In genomic region chr10:86693721-86694369, GRCh38 we compare ENCODE assay signal across 9 cellular contexts. TPM values are rescaled to one million over a fixed set of nuclear protein-coding genes. Genes with fewer than 3 reads are reported as not detected.
DNase-seq lines count a peak whose midpoint lies in the region; ATAC-seq, FAIRE-seq and TF ChIP-seq lines count a peak whose summit lies in the region.
"Had no signal": no experiment of that assay in that cellular context is flagged by ENCODE, and none has a peak within 500 bp of the region (broad histone marks: within the 10 kb centered on the region; RNA-seq: fewer than 3 reads in every experiment).

No MANE protein-coding gene starts in this region.

- no peak overlapping the region for H3K14ac ChIP-seq in H9 (ENCODE audit: insufficient read depth, low read length)

- H2BK15ac ChIP-seq in H9 (ENCODE audit: low read depth, low read length): no peak overlapping the region

- no peak overlapping the region for H4K91ac ChIP-seq in H9 (ENCODE audit: insufficient read length, low read depth, low read length)

- no peaks in the 10 kb centered on the region for H3K36me3 Mint-ChIP-seq in H9 (ENCODE audit: insufficient read depth in 1 of 3, low read depth in 3 of 3)

- TF ChIP-seq RAD21 in SK-N-SH (IDR thresholded peaks at IDR 0.05; ENCODE audit: low read length) (peak; percentile 64), HepG2 (CRISPR knock-in tag; IDR thresholded peaks at IDR 0.05) (peak; percentile 50; the same call in 1 of the 2 replicates)

- H4K8ac ChIP-seq in H9 (replicated peaks; ENCODE audit: insufficient read length, low read depth, low read length): no peak overlapping the region

- in situ Hi-C loops in brain microvascular endothelial cell (cut with HindIII; ENCODE audit: low pct_ligation_motif_present, low sequenced_read_pairs) (no loop called here), HepG2 (cut with HindIII; ENCODE audit: extremely low pct_ligation_motif_present, low pct_unique_long_range_greater_than_20kb) (no loop called here)

- peaks cover 7% of the 10 kb centered on the region for H3K27me3 Mint-ChIP-seq in H9 (ENCODE audit: low read depth)

- FAIRE-seq in HepG2 (lab: Jason Lieb, UNC): peak; percentile 28

- no TSS peak for BruUV-seq in HepG2 (replicated peaks; lab: Mats Ljungman, UMichigan)

- H3K27ac ChIP-seq in C4-2B: no peak overlapping the region
- H3K27ac ChIP-seq in H9 (ENCODE audit: insufficient read length, low read depth, low read length): no peak overlapping the region
- no peak overlapping the region for H3K27ac ChIP-seq in SK-N-SH (ENCODE audit: low read depth in 2 of 2, low read length in 1 of 2)
- no peak overlapping the region for H3K27ac ChIP-seq in brain microvascular endothelial cell
- no peak overlapping the region for H3K27ac ChIP-seq in HepG2 (ENCODE audit: extremely low read length, insufficient read depth, low read length)
- H3K27ac ChIP-seq in tibial nerve: no peak overlapping the region
- H3K27ac ChIP-seq: HL-60 had no signal

- H2AK5ac ChIP-seq in H9 (ENCODE audit: insufficient read length, low read length): no peak overlapping the region

- no peaks in the 10 kb centered on the region for H3K23me2 ChIP-seq in H9 (ENCODE audit: insufficient read length, low read depth, low read length, poor library complexity, severe bottlenecking)

- no peak overlapping the region for H3K4me3 Mint-ChIP-seq in H9

- H2AFZ ChIP-seq in H9 (ENCODE audit: low read length): no peak overlapping the region
- H2AFZ ChIP-seq in SK-N-SH (ENCODE audit: low read depth): no peak overlapping the region
- H2AFZ ChIP-seq in HepG2 (ENCODE audit: low read length): no peak overlapping the region

- no peak overlapping the region for H2BK120ac ChIP-seq in H9 (ENCODE audit: low read depth, low read length, poor library complexity, severe bottlenecking)

- peak; percentile 67 for ATAC-seq in HepG2

- H3K9ac ChIP-seq in H9 (ENCODE audit: extremely low read depth, insufficient read length, low read length) (no peak overlapping the region), SK-N-SH (no peak overlapping the region), HepG2 (ENCODE audit: insufficient read depth, low read depth, low read length) (no peak overlapping the region)

- H3K4me2 ChIP-seq in H9 (ENCODE audit: insufficient read depth, insufficient read length, low read length) (no peak overlapping the region), SK-N-SH (no peak overlapping the region), HepG2 (ENCODE audit: low read depth, low read length) (no peak overlapping the region)

- no peaks in the 10 kb centered on the region for H3K79me1 ChIP-seq in H9 (ENCODE audit: insufficient read depth, low read depth, low read length, poor library complexity, severe bottlenecking)

- H2BK20ac ChIP-seq in H9 (ENCODE audit: low read depth, low read length, poor library complexity, severe bottlenecking): no peak overlapping the region

- TF ChIP-seq POLR2A in HepG2 (IDR thresholded peaks at IDR 0.05; ENCODE audit: insufficient read depth in 1 of 2, low read depth in 2 of 2, low read length in 2 of 2): no peak
- TF ChIP-seq POLR2A in tibial nerve (IDR thresholded peaks at IDR 0.05): no peak

- no peak overlapping the region for H4K5ac ChIP-seq in H9 (ENCODE audit: insufficient read length, low read depth, low read length)

- H3K23ac ChIP-seq in H9 (ENCODE audit: insufficient read length, low read depth, low read length): no peak overlapping the region

- H3K36me3 ChIP-seq in SK-N-SH (replicated peaks in 1 of 2; ENCODE audit: control insufficient read depth in 1 of 2, insufficient read depth in 2 of 2, low read length in 1 of 2) (no peaks in the 10 kb centered on the region), brain microvascular endothelial cell (replicated peaks) (no peaks in the 10 kb centered on the region), HepG2 (replicated peaks in 1 of 2; ENCODE audit: control insufficient read depth in 1 of 2, insufficient read depth in 2 of 2, low read length in 2 of 2) (no peaks in the 10 kb centered on the region), tibial nerve (no peaks in the 10 kb centered on the region)

- H3K79me2 ChIP-seq in H9 (ENCODE audit: insufficient read depth, low read length) (no peaks in the 10 kb centered on the region), SK-N-SH (ENCODE audit: insufficient read depth) (no peaks in the 10 kb centered on the region), HepG2 (ENCODE audit: insufficient read depth, low read length) (no peaks in the 10 kb centered on the region)

- H3K4me3 ChIP-seq in SK-N-SH (ENCODE audit: low read depth in 2 of 2, low read length in 1 of 2) (no peak overlapping the region), brain microvascular endothelial cell (ENCODE audit: low read depth, low read length) (no peak overlapping the region), HepG2 (replicated peaks in 1 of 3; ENCODE audit: insufficient read depth in 1 of 3, low read depth in 2 of 3, low read length in 3 of 3) (no peak overlapping the region), tibial nerve (no peak overlapping the region)

- H3K9me3 Mint-ChIP-seq in H9: no peaks in the 10 kb centered on the region

- TF ChIP-seq EP300 in SK-N-SH (IDR thresholded peaks at IDR 0.05; ENCODE audit: borderline replicate concordance in 1 of 2, low read depth in 1 of 2, low read length in 1 of 2) (no peak), HepG2 (IDR thresholded peaks at IDR 0.05; ENCODE audit: low read depth in 2 of 2, low read length in 2 of 2) (no peak), HepG2 (CRISPR knock-in tag; IDR thresholded peaks at IDR 0.05; ENCODE audit: borderline replicate concordance) (no peak), tibial nerve (IDR thresholded peaks at IDR 0.05) (no peak)

- H3K27me3 ChIP-seq in H9 (ENCODE audit: insufficient read depth, low read length) (no peaks in the 10 kb centered on the region), SK-N-SH (ENCODE audit: insufficient read depth) (no peaks in the 10 kb centered on the region), brain microvascular endothelial cell (replicated peaks) (no peaks in the 10 kb centered on the region), HepG2 (ENCODE audit: control insufficient read depth in 1 of 2, insufficient read depth in 2 of 2, low read length in 2 of 2) (peaks cover 8 to 54% of the 10 kb centered on the region in 2 experiments; a peak in 4 of 5 replicates), tibial nerve (no peaks in the 10 kb centered on the region)

- TF ChIP-seq CTCF in C4-2B (conservative IDR thresholded peaks at IDR 0.05) (peak; percentile 54), H9 (conservative IDR thresholded peaks at IDR 0.05) (peak; percentile 72), SK-N-SH (IDR thresholded peaks at IDR 0.05) (peak; percentile 75), brain microvascular endothelial cell (IDR thresholded peaks at IDR 0.05; ENCODE audit: low read depth, low read length, missing control alignments) (peak; percentile 89), HepG2 (CRISPR knock-in tag; IDR thresholded peaks at IDR 0.05) (peak; percentile 55), tibial nerve (IDR thresholded peaks at IDR 0.05) (peak; percentile 54 to 69 (median 60))

- POLR2A ChIA-PET in SK-N-SH (lab: Yijun Ruan, JAX): no interaction called here
- POLR2A ChIA-PET in HepG2 (lab: Yijun Ruan, JAX): no interaction called here

- H3K4me1 ChIP-seq in H9 (ENCODE audit: insufficient read depth, low read length) (peaks cover 4% of the 10 kb centered on the region; the same call in 1 of the 2 replicates), SK-N-SH (ENCODE audit: control insufficient read depth in 1 of 2, insufficient read depth in 2 of 2, low read depth in 1 of 2, low read length in 1 of 2) (peaks cover 0 to 6% of the 10 kb centered on the region in 2 experiments; a peak in 1 of 4 replicates), HepG2 (ENCODE audit: insufficient read depth, low read length) (no peaks in the 10 kb centered on the region), tibial nerve (peaks cover 0 to 16% (median 0%) of the 10 kb centered on the region in 4 donors)

- intact Hi-C loops in HepG2 (cut with micrococcal nuclease; ENCODE audit: unreplicated experiment): no loop called here

- H4K20me1 ChIP-seq in H9 (ENCODE audit: control insufficient read depth, insufficient read depth, insufficient read length): no peaks in the 10 kb centered on the region
- no peaks in the 10 kb centered on the region for H4K20me1 ChIP-seq in SK-N-SH (ENCODE audit: insufficient read depth)
- no peaks in the 10 kb centered on the region for H4K20me1 ChIP-seq in HepG2 (ENCODE audit: insufficient read depth, low read length)

- DNase-seq in H9 (peak; percentile 72), SK-N-SH (peak; percentile 75), brain microvascular endothelial cell (peak; percentile 41), HepG2 (ENCODE audit: low spot score) (peak; percentile 19), tibial nerve (ENCODE audit: low spot score in 2 of 2) (peak in 1 of 2 donors; percentile 54), SHP77 treated with DMSO at 0.1 percent for 48 hours (lab: John Stamatoyannopoulos, UW) (no peak), SW480 (ENCODE audit: low spot score) (no peak)

- H3K4me1 Mint-ChIP-seq in H9: peaks cover 29 to 31% of the 10 kb centered on the region in 2 experiments

- H2BK5ac ChIP-seq in H9 (ENCODE audit: insufficient read length, low read length): no peak overlapping the region

- WGBS in H9 (ENCODE audit: extremely low coverage, insufficient read length, low lambda C conversion rate): no CpG with 5 or more reads among the region's 10 CpGs
- WGBS in SK-N-SH (ENCODE audit: low lambda C conversion rate): 53% methylated on average over 10 of the region's 10 CpGs
- WGBS in HepG2 (ENCODE audit: low lambda C conversion rate): 5% methylated on average over 10 of the region's 10 CpGs
- 16 to 17% methylated on average over 10 of the region's 10 CpGs for WGBS in tibial nerve, 2 donors

- no peak overlapping the region for H3K4ac ChIP-seq in H9 (ENCODE audit: low read depth, low read length)

- no peaks in the 10 kb centered on the region for H3K9me2 ChIP-seq in SK-N-SH

- CTCF ChIA-PET in SK-N-SH (lab: Yijun Ruan, JAX) (interaction anchor here (0.6 to 4.7 kb wide), 28 partner anchors 9 to 288 kb away, joined by 3 to 73 read pairs (median 5); partner anchors contain the start of gene LDB3), HepG2 (lab: Yijun Ruan, JAX; ENCODE audit: low intra/inter-chr PET ratio, low total read pairs) (interaction anchor here (2.3 kb wide), 1 partner anchor 206 kb away, joined by 17 read pairs; no protein-coding TSS in a partner anchor)

- peak overlapping the region in 1 of 3 experiments; percentile 80; a peak in 2 of 7 replicates for H3K27ac Mint-ChIP-seq in H9

- no peak overlapping the region for H2BK12ac ChIP-seq in H9 (ENCODE audit: insufficient read length, low read depth, low read length)

- no peaks in the 10 kb centered on the region for H3F3A ChIP-seq in SK-N-SH (replicated peaks; ENCODE audit: insufficient read depth)

- no peak overlapping the region for H3T11ph ChIP-seq in H9 (ENCODE audit: low read length)

- H3K9me3 ChIP-seq in H9 (ENCODE audit: control insufficient read depth, low read depth, low read length) (no peaks in the 10 kb centered on the region), SK-N-SH (no peaks in the 10 kb centered on the region), HepG2 (ENCODE audit: low read length) (no peaks in the 10 kb centered on the region), tibial nerve (no peaks in the 10 kb centered on the region)

- H3K18ac ChIP-seq in H9 (ENCODE audit: insufficient read length, low read depth, low read length): no peak overlapping the region

- H3K56ac ChIP-seq in H9 (ENCODE audit: insufficient read length, low read depth, low read length): no peak overlapping the region

RNA-seq across cellular contexts. Expression of gene LDB3, which starts 25.5 kb away (rescaled TPM):
- 0.17 and 0.18 TPM in 2 replicates for total RNA-seq in H9 (2021)
- polyA plus RNA-seq in SK-N-SH (2012; rRNA removed): 0.48 and 0.73 TPM in 2 replicates
- 0.26 and 0.38 TPM in 2 replicates for polyA plus RNA-seq in SK-N-SH (2012; cell fraction: cytosol; rRNA removed)
- 1.3 and 1.7 TPM in 2 replicates for polyA plus RNA-seq in SK-N-SH (2012; cell fraction: nucleus; rRNA removed)
- not detected in 2 replicates for total RNA-seq in HepG2 (2016; rRNA removed; fragmentation: Illumina TruSeq; extraction: Trizol)
- not detected in 2 replicates for total RNA-seq in HepG2 (2016; cell fraction: cytosol; rRNA removed; fragmentation: Illumina TruSeq; extraction: Trizol; ENCODE audit: low read depth)
- total RNA-seq in HepG2 (2016; cell fraction: insoluble cytoplasmic fraction; rRNA removed; fragmentation: Illumina TruSeq; extraction: Trizol): not detected in 2 replicates
- not detected in 2 replicates for total RNA-seq in HepG2 (2016; cell fraction: membrane; rRNA removed; fragmentation: Illumina TruSeq; extraction: Trizol)
- total RNA-seq in HepG2 (2016; cell fraction: nucleus; rRNA removed; fragmentation: Illumina TruSeq; extraction: Trizol): not detected in 2 replicates
- not detected in 2 replicates for polyA plus RNA-seq in HepG2 (2011; rRNA removed)
- not detected in 2 replicates for polyA plus RNA-seq in HepG2 (2011; cell fraction: cytosol; rRNA removed)
- polyA plus RNA-seq in HepG2 (2011; cell fraction: nucleus; rRNA removed): not detected in 2 replicates
- not detected in 2 replicates for polyA plus RNA-seq in HepG2 (2012)
- polyA plus RNA-seq in HepG2 (2016; cell fraction: cytosol; fragmentation: Illumina TruSeq; extraction: Trizol; ENCODE audit: low read depth): not detected in 2 replicates
- not detected in 2 replicates for polyA plus RNA-seq in HepG2 (2016; cell fraction: insoluble cytoplasmic fraction; fragmentation: Illumina TruSeq; extraction: Trizol; ENCODE audit: low read depth)
- polyA plus RNA-seq in HepG2 (2016; cell fraction: membrane; fragmentation: Illumina TruSeq; extraction: Trizol; ENCODE audit: low read depth): not detected in 2 replicates
- polyA plus RNA-seq in HepG2 (2016; cell fraction: nucleus; fragmentation: Illumina TruSeq; extraction: Trizol; ENCODE audit: insufficient read depth, low read depth): not detected in 2 replicates
- 5.5 TPM in 1 of 2 replicates, not detected in the other for polyA minus RNA-seq in HepG2 (2011; rRNA and poly(A)+ RNA removed; ENCODE audit: low replicate concordance)
- polyA minus RNA-seq in HepG2 (2011; cell fraction: cytosol; rRNA and poly(A)+ RNA removed): not detected in 2 replicates
- not detected in 2 replicates for polyA minus RNA-seq in HepG2 (2011; cell fraction: nucleus; rRNA and poly(A)+ RNA removed)
- 10 to 100 TPM in 1 of 4 donors, 1 to 10 TPM in 3; 5.4 to 18.6 (median 7.5) TPM for total RNA-seq in tibial nerve

RNA-seq across cellular contexts. Expression of gene OPN4, which starts 39.5 kb away (rescaled TPM):
- total RNA-seq in H9 (2021): not detected in 2 replicates
- 0.03 TPM in 1 of 2 replicates, not detected in the other for polyA plus RNA-seq in SK-N-SH (2012; rRNA removed)
- not detected in 2 replicates for polyA plus RNA-seq in SK-N-SH (2012; cell fraction: cytosol; rRNA removed)
- not detected in 2 replicates for polyA plus RNA-seq in SK-N-SH (2012; cell fraction: nucleus; rRNA removed)
- not detected in 2 replicates for total RNA-seq in HepG2 (2016; rRNA removed; fragmentation: Illumina TruSeq; extraction: Trizol)
- not detected in 2 replicates for total RNA-seq in HepG2 (2016; cell fraction: cytosol; rRNA removed; fragmentation: Illumina TruSeq; extraction: Trizol; ENCODE audit: low read depth)
- total RNA-seq in HepG2 (2016; cell fraction: insoluble cytoplasmic fraction; rRNA removed; fragmentation: Illumina TruSeq; extraction: Trizol): not detected in 2 replicates
- not detected in 2 replicates for total RNA-seq in HepG2 (2016; cell fraction: membrane; rRNA removed; fragmentation: Illumina TruSeq; extraction: Trizol)
- total RNA-seq in HepG2 (2016; cell fraction: nucleus; rRNA removed; fragmentation: Illumina TruSeq; extraction: Trizol): not detected in 2 replicates
- polyA plus RNA-seq in HepG2 (2011; rRNA removed): not detected in 2 replicates
- polyA plus RNA-seq in HepG2 (2011; cell fraction: cytosol; rRNA removed): not detected in 2 replicates
- polyA plus RNA-seq in HepG2 (2011; cell fraction: nucleus; rRNA removed): not detected in 2 replicates
- polyA plus RNA-seq in HepG2 (2012): not detected in 2 replicates
- polyA plus RNA-seq in HepG2 (2016; cell fraction: cytosol; fragmentation: Illumina TruSeq; extraction: Trizol; ENCODE audit: low read depth): not detected in 2 replicates
- polyA plus RNA-seq in HepG2 (2016; cell fraction: insoluble cytoplasmic fraction; fragmentation: Illumina TruSeq; extraction: Trizol; ENCODE audit: low read depth): not detected in 2 replicates
- polyA plus RNA-seq in HepG2 (2016; cell fraction: membrane; fragmentation: Illumina TruSeq; extraction: Trizol; ENCODE audit: low read depth): not detected in 2 replicates
- polyA plus RNA-seq in HepG2 (2016; cell fraction: nucleus; fragmentation: Illumina TruSeq; extraction: Trizol; ENCODE audit: insufficient read depth, low read depth): not detected in 2 replicates
- polyA minus RNA-seq in HepG2 (2011; rRNA and poly(A)+ RNA removed; ENCODE audit: low replicate concordance): not detected in 2 replicates
- polyA minus RNA-seq in HepG2 (2011; cell fraction: cytosol; rRNA and poly(A)+ RNA removed): not detected in 2 replicates
- polyA minus RNA-seq in HepG2 (2011; cell fraction: nucleus; rRNA and poly(A)+ RNA removed): not detected in 2 replicates
- total RNA-seq in tibial nerve: under 1 TPM in 1 of 4 donors, not detected in 3; 0.59 TPM

Comparison
In these comparisons a context has a peak if more than half of its experiments do, and no peak if none do; other contexts are left out.
1. DNase-seq: peak in H9 (single experiment), SK-N-SH (single experiment), brain microvascular endothelial cell (single experiment) and HepG2 (single experiment); none in SHP77 treated with DMSO at 0.1 percent for 48 hours (single experiment) and SW480 (single experiment).
2. Peak in every context shown above with its lines, with median percentiles within 50 percentile points of each other: CTCF ChIP-seq.